ENCODE assay signal across 17 cellular contexts in the genomic region with DNA sequence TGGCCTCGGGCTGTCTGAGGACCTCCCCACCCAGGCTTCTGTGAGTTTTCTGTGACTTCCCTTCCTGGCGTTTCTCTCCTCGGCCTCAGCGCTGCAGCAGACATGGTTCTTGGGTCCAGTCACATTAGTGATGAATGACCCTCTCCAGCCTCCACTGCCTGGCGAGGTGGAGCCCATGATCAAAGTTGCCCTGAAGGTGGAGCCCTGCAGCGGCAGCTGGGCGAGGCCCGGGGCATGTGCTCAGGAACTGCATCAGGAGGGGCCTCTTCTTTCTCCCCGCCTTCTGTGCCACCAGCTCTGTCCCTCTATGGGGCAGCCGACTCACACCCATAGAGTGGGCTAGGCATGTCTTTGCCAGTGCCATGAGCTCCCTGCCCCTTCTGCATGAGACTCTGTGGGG.
DNase-seq lines count a peak whose midpoint lies in the region; ATAC-seq, FAIRE-seq and TF ChIP-seq lines count a peak whose summit lies in the region.
"Had no signal": no experiment of that assay in that cellular context is flagged by ENCODE, and none has a peak within 500 bp of the region (broad histone marks: within the 10 kb centered on the region; RNA-seq: fewer than 3 reads in every experiment).

No MANE protein-coding gene starts in this region.

- H3K36me3 ChIP-seq in DND-41 (ENCODE audit: insufficient read depth, low read length) (no peaks in the 10 kb centered on the region), SU-DHL-6 (ENCODE audit: low read length) (no peaks in the 10 kb centered on the region), HepG2 (replicated peaks in 1 of 2; ENCODE audit: control insufficient read depth in 1 of 2, insufficient read depth in 2 of 2, low read length in 2 of 2) (no peaks in the 10 kb centered on the region), SK-N-SH (replicated peaks in 1 of 2; ENCODE audit: control insufficient read depth in 1 of 2, insufficient read depth in 2 of 2, low read length in 1 of 2) (no peaks in the 10 kb centered on the region)
- H3K36me3 ChIP-seq: HAP-1 had no signal

- H3K9me3 ChIP-seq in DND-41 (ENCODE audit: insufficient read depth, low read length, severe bottlenecking), result no peaks in the 10 kb centered on the region
- no peaks in the 10 kb centered on the region for H3K9me3 ChIP-seq in SU-DHL-6 (ENCODE audit: insufficient read depth, low read length)
- H3K9me3 ChIP-seq in HepG2 (ENCODE audit: low read length), result no peaks in the 10 kb centered on the region
- H3K9me3 ChIP-seq in SK-N-SH, result no peaks in the 10 kb centered on the region
- H3K9me3 ChIP-seq: A549, HAP-1 had no signal

- H3K4me2 ChIP-seq in DND-41 (ENCODE audit: insufficient read depth, low read length) (no peak overlapping the region), SU-DHL-6 (ENCODE audit: low read depth, low read length, poor library complexity, severe bottlenecking) (no peak overlapping the region), HepG2 (ENCODE audit: low read depth, low read length) (no peak overlapping the region), SK-N-SH (no peak overlapping the region)
- H3K4me2 ChIP-seq: A549 had no signal

- no peak overlapping the region for H2AFZ ChIP-seq in DND-41 (ENCODE audit: low read depth, low read length)
- peak overlapping the region; percentile 5 for H2AFZ ChIP-seq in SU-DHL-6 (ENCODE audit: low read depth, low read length, severe bottlenecking)
- H2AFZ ChIP-seq in HepG2 (ENCODE audit: low read length), result no peak overlapping the region
- no peak overlapping the region for H2AFZ ChIP-seq in SK-N-SH (ENCODE audit: low read depth)

- BruUV-seq in HepG2 (replicated peaks; lab: Mats Ljungman, UMichigan), result no TSS peak

- CTCF ChIA-PET in HepG2 (lab: Yijun Ruan, JAX; ENCODE audit: low intra/inter-chr PET ratio, low total read pairs) (no interaction called here), SK-N-SH (lab: Yijun Ruan, JAX) (no interaction called here)

- FAIRE-seq in HepG2 (lab: Jason Lieb, UNC), result no peak
- FAIRE-seq: A549, GM12891, GM18507 had no signal

- H3K27ac ChIP-seq in DND-41 (ENCODE audit: low read length) (no peak overlapping the region), SU-DHL-6 (ENCODE audit: low read depth, low read length) (no peak overlapping the region), HepG2 (ENCODE audit: extremely low read length, insufficient read depth, low read length) (no peak overlapping the region), SK-N-SH (ENCODE audit: low read depth in 2 of 2, low read length in 1 of 2) (no peak overlapping the region)
- H3K27ac ChIP-seq: A549, C4-2B had no signal

- H3K4me1 ChIP-seq in DND-41 (ENCODE audit: insufficient read depth, low read length) (peaks cover 17% of the 10 kb centered on the region), HepG2 (ENCODE audit: insufficient read depth, low read length) (no peaks in the 10 kb centered on the region), SK-N-SH (ENCODE audit: control insufficient read depth in 1 of 2, insufficient read depth in 2 of 2, low read depth in 1 of 2, low read length in 1 of 2) (no peaks in the 10 kb centered on the region)
- H3K4me1 ChIP-seq: A549, HAP-1 had no signal

- H3K27me3 ChIP-seq in DND-41 (ENCODE audit: insufficient read depth, low read length, poor library complexity) (no peaks in the 10 kb centered on the region), SU-DHL-6 (ENCODE audit: low read length) (no peaks in the 10 kb centered on the region), HepG2 (ENCODE audit: control insufficient read depth in 1 of 2, insufficient read depth in 2 of 2, low read length in 2 of 2) (peaks cover 2 to 27% of the 10 kb centered on the region in 2 experiments; a peak in 3 of 5 replicates), SK-N-SH (ENCODE audit: insufficient read depth) (no peaks in the 10 kb centered on the region)

- H3F3A ChIP-seq in SU-DHL-6 (ENCODE audit: insufficient read depth), result no peaks in the 10 kb centered on the region
- no peaks in the 10 kb centered on the region for H3F3A ChIP-seq in SK-N-SH (replicated peaks; ENCODE audit: insufficient read depth)

- TF ChIP-seq CTCF in DND-41 (IDR thresholded peaks at IDR 0.05; ENCODE audit: borderline replicate concordance, extremely low read depth, low read length, poor library complexity, severe bottlenecking) (peak; percentile 21), GM20000 (IDR thresholded peaks at IDR 0.05; ENCODE audit: extremely low read depth, missing control alignments) (peak; percentile 12), SU-DHL-6 (IDR thresholded peaks at IDR 0.05; ENCODE audit: insufficient read depth, low read length, poor library complexity, severe bottlenecking) (peak; percentile 54), HepG2 (CRISPR knock-in tag; IDR thresholded peaks at IDR 0.05) (peak; percentile 30; the same call in 1 of the 2 replicates), SK-N-SH (IDR thresholded peaks at IDR 0.05) (no peak)

- H3K79me2 ChIP-seq in DND-41 (ENCODE audit: insufficient read depth, low read length) (no peaks in the 10 kb centered on the region), SU-DHL-6 (ENCODE audit: insufficient read depth, low read length) (no peaks in the 10 kb centered on the region), HepG2 (ENCODE audit: insufficient read depth, low read length) (no peaks in the 10 kb centered on the region), SK-N-SH (ENCODE audit: insufficient read depth) (no peaks in the 10 kb centered on the region)

- POLR2A ChIA-PET in HepG2 (lab: Yijun Ruan, JAX) (no interaction called here), SK-N-SH (lab: Yijun Ruan, JAX) (no interaction called here)

- ATAC-seq in DND-41 (ENCODE audit: insufficient read depth, low read depth), result peak; percentile 31
- peak; percentile 42; the same call in 2 of the 3 replicates for ATAC-seq in HepG2
- no peak for ATAC-seq in GM18520 (IDR thresholded peaks at IDR 0.05; ENCODE audit: unreplicated experiment)
- ATAC-seq: A549, T-cell had no signal

- no peak for TF ChIP-seq POLR2A in HepG2 (IDR thresholded peaks at IDR 0.05; ENCODE audit: insufficient read depth in 1 of 2, low read depth in 2 of 2, low read length in 2 of 2)

- H3K9me2 ChIP-seq in SU-DHL-6 (replicated peaks; ENCODE audit: insufficient read depth, low read length) (no peaks in the 10 kb centered on the region), SK-N-SH (no peaks in the 10 kb centered on the region)

- in situ Hi-C loops in HepG2 (cut with HindIII; ENCODE audit: extremely low pct_ligation_motif_present, low pct_unique_long_range_greater_than_20kb), result loop anchor here (5.0 kb wide), 1 partner anchor 650 kb away; no protein-coding TSS in a partner anchor

- WGBS in HepG2 (ENCODE audit: low lambda C conversion rate), result 25% methylated on average over 9 of the region's 10 CpGs
- WGBS in SK-N-SH (ENCODE audit: low lambda C conversion rate), result 42% methylated on average over 9 of the region's 10 CpGs

- TF ChIP-seq RAD21 in HepG2 (CRISPR knock-in tag; IDR thresholded peaks at IDR 0.05) (no peak), SK-N-SH (IDR thresholded peaks at IDR 0.05; ENCODE audit: low read length) (no peak)

- H4K20me1 ChIP-seq in DND-41 (ENCODE audit: insufficient read depth, low read length) (no peaks in the 10 kb centered on the region), SU-DHL-6 (ENCODE audit: low read depth, low read length) (no peaks in the 10 kb centered on the region), HepG2 (ENCODE audit: insufficient read depth, low read length) (no peaks in the 10 kb centered on the region), SK-N-SH (ENCODE audit: insufficient read depth) (no peaks in the 10 kb centered on the region)

- H3K9ac ChIP-seq in DND-41 (ENCODE audit: low read depth, low read length), result no peak overlapping the region
- H3K9ac ChIP-seq in SU-DHL-6 (ENCODE audit: low read length), result no peak overlapping the region
- no peak overlapping the region for H3K9ac ChIP-seq in HepG2 (ENCODE audit: insufficient read depth, low read depth, low read length)
- no peak overlapping the region for H3K9ac ChIP-seq in SK-N-SH

- intact Hi-C loops in HepG2 (cut with micrococcal nuclease; ENCODE audit: unreplicated experiment), result no loop called here

- peak; percentile 41 for DNase-seq in DND-41
- DNase-seq in GM20000 (ENCODE audit: low spot score), result no peak
- no peak for DNase-seq in HepG2 (ENCODE audit: low spot score)
- DNase-seq in SK-N-SH, result no peak
- no peak for DNase-seq in DMS114 treated with DMSO at 0.1 percent for 48 hours (lab: John Stamatoyannopoulos, UW; ENCODE audit: unreplicated experiment)
- DNase-seq: DMS153, NCI-H187, NCI-H446, NCI-H774, T-cell had no signal

- no peak overlapping the region for H3K4me3 ChIP-seq in DND-41 (ENCODE audit: low read depth in 1 of 2, low read length in 2 of 2)
- H3K4me3 ChIP-seq in SU-DHL-6 (ENCODE audit: insufficient read depth, low read length, poor library complexity, severe bottlenecking), result no peak overlapping the region
- H3K4me3 ChIP-seq in HepG2 (replicated peaks in 1 of 3; ENCODE audit: insufficient read depth in 1 of 3, low read depth in 2 of 3, low read length in 3 of 3), result no peak overlapping the region
- H3K4me3 ChIP-seq in SK-N-SH (ENCODE audit: low read depth in 2 of 2, low read length in 1 of 2), result no peak overlapping the region
- H3K4me3 ChIP-seq: A549, HAP-1 had no signal

- TF ChIP-seq EP300 in HepG2 (IDR thresholded peaks at IDR 0.05; ENCODE audit: low read depth in 2 of 2, low read length in 2 of 2) (no peak), HepG2 (CRISPR knock-in tag; IDR thresholded peaks at IDR 0.05; ENCODE audit: borderline replicate concordance) (no peak), SK-N-SH (IDR thresholded peaks at IDR 0.05; ENCODE audit: borderline replicate concordance in 1 of 2, low read depth in 1 of 2, low read length in 1 of 2) (no peak)

TF ChIP-seq in HepG2, 621 proteins besides CTCF, POLR2A, EP300 and RAD21:
- TF ChIP-seq RBM39 (IDR thresholded peaks at IDR 0.05; ENCODE audit: low read depth, low read length, poor library complexity, severe bottlenecking), result no peak

TF ChIP-seq in SK-N-SH, 30 proteins besides CTCF, POLR2A, EP300 and RAD21 (continues in another document):
- no peak for TF ChIP-seq MXI1 (IDR thresholded peaks at IDR 0.05; ENCODE audit: low read depth, low read length)
- TF ChIP-seq, protein P1, sequence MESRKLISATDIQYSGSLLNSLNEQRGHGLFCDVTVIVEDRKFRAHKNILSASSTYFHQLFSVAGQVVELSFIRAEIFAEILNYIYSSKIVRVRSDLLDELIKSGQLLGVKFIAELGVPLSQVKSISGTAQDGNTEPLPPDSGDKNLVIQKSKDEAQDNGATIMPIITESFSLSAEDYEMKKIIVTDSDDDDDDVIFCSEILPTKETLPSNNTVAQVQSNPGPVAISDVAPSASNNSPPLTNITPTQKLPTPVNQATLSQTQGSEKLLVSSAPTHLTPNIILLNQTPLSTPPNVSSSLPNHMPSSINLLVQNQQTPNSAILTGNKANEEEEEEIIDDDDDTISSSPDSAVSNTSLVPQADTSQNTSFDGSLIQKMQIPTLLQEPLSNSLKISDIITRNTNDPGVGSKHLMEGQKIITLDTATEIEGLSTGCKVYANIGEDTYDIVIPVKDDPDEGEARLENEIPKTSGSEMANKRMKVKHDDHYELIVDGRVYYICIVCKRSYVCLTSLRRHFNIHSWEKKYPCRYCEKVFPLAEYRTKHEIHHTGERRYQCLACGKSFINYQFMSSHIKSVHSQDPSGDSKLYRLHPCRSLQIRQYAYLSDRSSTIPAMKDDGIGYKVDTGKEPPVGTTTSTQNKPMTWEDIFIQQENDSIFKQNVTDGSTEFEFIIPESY (IDR thresholded peaks at IDR 0.05; ENCODE audit: borderline replicate concordance, low read depth), result no peak
- no peak for TF ChIP-seq MEF2A (IDR thresholded peaks at IDR 0.05; ENCODE audit: borderline replicate concordance, low read depth)
- TF ChIP-seq ELF1 (IDR thresholded peaks at IDR 0.05), result no peak
